ENCODE assay signal across 1 cellular context in the genomic region with DNA sequence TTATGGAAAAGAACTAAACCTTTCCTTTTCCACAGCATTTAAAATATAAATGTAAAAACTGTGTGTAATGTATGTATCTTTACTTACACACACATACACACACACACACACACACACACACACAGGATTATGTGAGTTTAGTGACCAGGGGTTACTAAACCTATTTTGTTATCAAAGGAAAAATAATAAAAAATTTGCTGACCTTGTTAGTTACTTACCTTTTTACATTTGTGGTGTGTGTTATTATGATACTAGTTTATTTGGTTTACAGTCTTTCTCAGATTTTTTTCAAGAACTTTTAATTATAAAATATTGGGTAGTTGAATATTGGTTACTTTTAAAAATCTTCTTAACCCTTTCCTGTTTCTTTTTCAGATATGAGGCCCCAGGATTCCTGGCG.
TF ChIP-seq lines count a peak whose summit lies in the region.

No MANE protein-coding gene starts in this region.

TF ChIP-seq in HepG2, 621 proteins besides CTCF, POLR2A, EP300 and RAD21 (continued from another document):
- TF ChIP-seq ZMYM3 (CRISPR knock-in tag; IDR thresholded peaks at IDR 0.05), result no peak
- TF ChIP-seq MAFF (IDR thresholded peaks at IDR 0.05; ENCODE audit: low read depth, low read length), result peak; percentile 63
- no peak for TF ChIP-seq FLYWCH1 (CRISPR knock-in tag; IDR thresholded peaks at IDR 0.05)
- TF ChIP-seq MAFK (conservative IDR thresholded peaks at IDR 0.05 in 1 of 2, IDR thresholded peaks at IDR 0.05 in 1 of 2; ENCODE audit: low read length in 2 of 2), result peak in 1 of 2 experiments; percentile 82; a peak in 3 of 4 replicates
